In the genomic region with DNA sequence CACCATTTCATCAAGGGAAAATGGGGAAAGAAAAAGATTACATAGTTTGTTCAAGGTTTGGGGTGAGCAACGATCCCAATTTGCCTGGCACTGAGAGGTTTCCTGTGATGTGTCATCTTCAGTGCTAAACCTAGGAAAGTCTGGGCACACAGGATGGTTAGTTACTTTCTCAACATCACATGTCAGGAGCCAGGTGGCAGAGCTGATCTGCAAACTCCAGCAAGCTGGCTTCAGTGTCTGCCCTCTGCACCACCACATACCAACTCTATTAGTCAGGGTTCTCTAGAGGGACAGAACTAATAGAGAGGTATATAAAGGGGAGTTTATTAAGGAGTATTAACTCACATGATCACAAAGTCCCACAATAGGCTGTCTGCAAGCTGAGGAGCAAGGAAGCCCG, we compare ENCODE assay signal across 19 cellular contexts. TPM values are rescaled to one million over a fixed set of nuclear protein-coding genes. Genes with fewer than 3 reads are reported as not detected.
DNase-seq lines count a peak whose midpoint lies in the region; ATAC-seq, FAIRE-seq and TF ChIP-seq lines count a peak whose summit lies in the region.
"Had no signal": no experiment of that assay in that cellular context is flagged by ENCODE, and none has a peak within 500 bp of the region (broad histone marks: within the 10 kb centered on the region; RNA-seq: fewer than 3 reads in every experiment).

No MANE protein-coding gene starts in this region.

- CTCF ChIA-PET in Caco-2 (lab: Charles Lee) = no interaction called here

- POLR2A ChIA-PET in Caco-2 (lab: Charles Lee) = no interaction called here

- no peak for TF ChIP-seq CTCF in bronchial epithelial cell (IDR thresholded peaks at IDR 0.05; ENCODE audit: insufficient read depth, low read length, severe bottlenecking)
- TF ChIP-seq CTCF in right lobe of liver (IDR thresholded peaks at IDR 0.05) = no peak
- no peak for TF ChIP-seq CTCF in Caco-2 (IDR thresholded peaks at IDR 0.05; ENCODE audit: insufficient read depth in 1 of 2, low read depth in 1 of 2, low read length in 1 of 2, severe bottlenecking in 1 of 2, unreplicated experiment in 1 of 2)

- no TSS peak for BruUV-seq in Caco-2 (replicated peaks; lab: Mats Ljungman, UMichigan)

- peaks cover 9% of the 10 kb centered on the region for H3K27me3 Mint-ChIP-seq in Caco-2 (ENCODE audit: insufficient read depth, unreplicated experiment)
- H3K27me3 Mint-ChIP-seq: activated T-helper 17 cell treated with anti-CD3 and anti-CD28 coated beads, Interleukin-2, amount 50 U/mL, for 72 hours; stimulated activated memory B cell treated with anti-CD40 and anti-IgM and Interleukin-4, amounts not matched to agents 10 μg/mL and 1 μg/mL and 100 μg/mL, for 72 hours; type B pancreatic cell had no signal

- TF ChIP-seq POLR2A in right lobe of liver (IDR thresholded peaks at IDR 0.05) = no peak

- 46% methylated on average over 2 of the region's 2 CpGs for WGBS in right lobe of liver (ENCODE audit: insufficient coverage, low coverage, low lambda C conversion rate, missing lambda C conversion rate)

- no peaks in the 10 kb centered on the region for H3K4me1 Mint-ChIP-seq in Caco-2 (ENCODE audit: low read depth, unreplicated experiment)
- H3K4me1 Mint-ChIP-seq: activated T-helper 17 cell treated with anti-CD3 and anti-CD28 coated beads, Interleukin-2, amount 50 U/mL, for 72 hours; stimulated activated memory B cell treated with anti-CD40 and anti-IgM and Interleukin-4, amounts not matched to agents 10 μg/mL and 1 μg/mL and 100 μg/mL, for 72 hours had no signal

- no peak for FAIRE-seq in bronchial epithelial cell (lab: Jason Lieb, UNC)
- FAIRE-seq: H1 had no signal

- DNase-seq in Daoy (ENCODE audit: low read depth) (peak; percentile 47), MG63 (peak; percentile 75), bronchial epithelial cell (ENCODE audit: low read depth) (peak; percentile 78), kidney tubule cell (ENCODE audit: low spot score) (peak; percentile 93), right lobe of liver (no peak), Caco-2 (no peak)
- no peak for DNase-seq in activated naive CD4-positive, alpha-beta T cell treated with Interleukin-2 at 50 U/mL for 16 hours
- DNase-seq: amygdala, dorsolateral prefrontal cortex, gastrocnemius medialis, KG1, NCI-H146, NCI-H446 treated with DMSO at 0.1 percent for 48 hours had no signal

- no peaks in the 10 kb centered on the region for H3K36me3 Mint-ChIP-seq in Caco-2 (ENCODE audit: insufficient read depth, unreplicated experiment)
- H3K36me3 Mint-ChIP-seq: stimulated activated memory B cell treated with anti-CD40 and anti-IgM and Interleukin-4, amounts not matched to agents 10 μg/mL and 1 μg/mL and 100 μg/mL, for 72 hours had no signal

- no peaks in the 10 kb centered on the region for H3K27me3 ChIP-seq in MG63
- H3K27me3 ChIP-seq in bronchial epithelial cell (ENCODE audit: control insufficient read depth, insufficient read depth, low read length) = no peaks in the 10 kb centered on the region
- H3K27me3 ChIP-seq in right lobe of liver = no peaks in the 10 kb centered on the region
- H3K27me3 ChIP-seq in Caco-2 (replicated peaks; ENCODE audit: control insufficient read depth, insufficient read depth, low read length) = no peaks in the 10 kb centered on the region
- H3K27me3 ChIP-seq: dorsolateral prefrontal cortex, gastrocnemius medialis had no signal

- no peak overlapping the region for H3K4me3 Mint-ChIP-seq in Caco-2 (ENCODE audit: unreplicated experiment)
- H3K4me3 Mint-ChIP-seq: activated T-helper 17 cell treated with anti-CD3 and anti-CD28 coated beads, Interleukin-2, amount 50 U/mL, for 72 hours; stimulated activated memory B cell treated with anti-CD40 and anti-IgM and Interleukin-4, amounts not matched to agents 10 μg/mL and 1 μg/mL and 100 μg/mL, for 72 hours; type B pancreatic cell had no signal

- H3K4me1 ChIP-seq in right lobe of liver = no peaks in the 10 kb centered on the region
- H3K4me1 ChIP-seq in Caco-2 = no peaks in the 10 kb centered on the region
- H3K4me1 ChIP-seq: gastrocnemius medialis had no signal

- H3K9me3 ChIP-seq in MG63 (peaks cover 7% of the 10 kb centered on the region; the same call in 1 of the 2 replicates), right lobe of liver (no peaks in the 10 kb centered on the region), Caco-2 (peaks cover 5% of the 10 kb centered on the region; the same call in 1 of the 2 replicates)
- H3K9me3 ChIP-seq: gastrocnemius medialis had no signal

- intact Hi-C loops in right lobe of liver (cut with DNase I) (no loop called here), Caco-2 (cut with micrococcal nuclease; ENCODE audit: unreplicated experiment) (no loop called here)

- H3K4me3 ChIP-seq in MG63 (no peak overlapping the region), bronchial epithelial cell (ENCODE audit: low read depth, low read length) (no peak overlapping the region), right lobe of liver (no peak overlapping the region), Caco-2 (ENCODE audit: low read depth, low read length) (no peak overlapping the region)
- H3K4me3 ChIP-seq: dorsolateral prefrontal cortex, gastrocnemius medialis had no signal

- peaks cover 7% of the 10 kb centered on the region for H3K36me3 ChIP-seq in MG63
- no peaks in the 10 kb centered on the region for H3K36me3 ChIP-seq in bronchial epithelial cell (ENCODE audit: control insufficient read depth, insufficient read depth, low read length)
- H3K36me3 ChIP-seq in right lobe of liver = no peaks in the 10 kb centered on the region
- H3K36me3 ChIP-seq in Caco-2 (ENCODE audit: control insufficient read depth, insufficient read depth, low read length) = no peaks in the 10 kb centered on the region
- H3K36me3 ChIP-seq: gastrocnemius medialis had no signal

- H3K27ac ChIP-seq in right lobe of liver = no peak overlapping the region
- H3K27ac ChIP-seq: dorsolateral prefrontal cortex, gastrocnemius medialis, VCaP had no signal

- no peak overlapping the region for H3K27ac Mint-ChIP-seq in Caco-2 (ENCODE audit: unreplicated experiment)
- H3K27ac Mint-ChIP-seq: activated T-helper 17 cell treated with anti-CD3 and anti-CD28 coated beads, Interleukin-2, amount 50 U/mL, for 72 hours; stimulated activated memory B cell treated with anti-CD40 and anti-IgM and Interleukin-4, amounts not matched to agents 10 μg/mL and 1 μg/mL and 100 μg/mL, for 72 hours; type B pancreatic cell had no signal

- no peak for ATAC-seq in right lobe of liver
- no peak for ATAC-seq in HG02678 (IDR thresholded peaks at IDR 0.05; ENCODE audit: unreplicated experiment)
- ATAC-seq: gastrocnemius medialis; stimulated activated memory B cell treated with anti-CD40 and anti-IgM and Interleukin-4, amounts not matched to agents 10 μg/mL and 1 μg/mL and 100 μg/mL, for 72 hours had no signal

- H3K9me3 Mint-ChIP-seq in Caco-2 (ENCODE audit: unreplicated experiment) = peaks cover 19% of the 10 kb centered on the region

RNA-seq across cellular contexts. Expression of gene ADAM12, which starts 11.3 kb away (rescaled TPM):
- 33.8 and 59.9 TPM in 2 replicates for total RNA-seq in Daoy (2014; rRNA removed; shearing (Covaris generic))
- 15.3 and 15.8 TPM in 2 replicates for total RNA-seq in MG63 (2014; rRNA removed; shearing (Covaris generic); ENCODE audit: low replicate concordance)
- total RNA-seq in bronchial epithelial cell (under 0.01 and 1.8 TPM in 2 replicates), right lobe of liver (1 to 10 TPM in 1 of 6 experiments, under 1 TPM in 3, not detected in 2; 0.06 to 1.3 (median 0.48) TPM), Caco-2 (2022) (not detected in 2 replicates)

Comparison
In these comparisons a context has a peak if more than half of its experiments do, and no peak if none do; other contexts are left out.
1. DNase-seq: peak in Daoy (single experiment), MG63 (single experiment), bronchial epithelial cell (single experiment) and kidney tubule cell (single experiment); none in right lobe of liver (0 of 3), Caco-2 (0 of 2) and activated naive CD4-positive, alpha-beta T cell treated with Interleukin-2 at 50 U/mL for 16 hours (single experiment).